16 cellular contexts compared by ENCODE assay signal in genomic region chr3:4745240-4745620, GRCh38.
A peak's percentile ranks its signal among the peaks of the same experiment; 100 is the strongest.
DNase-seq lines count a peak whose midpoint lies in the region; ATAC-seq and TF ChIP-seq lines count a peak whose summit lies in the region.
"Had no signal": no experiment of that assay in that cellular context is flagged by ENCODE, and none has a peak within 500 bp of the region (broad histone marks: within the 10 kb centered on the region; RNA-seq: fewer than 3 reads in every experiment).

No MANE protein-coding gene starts in this region.

- H3K4me3 ChIP-seq in heart right ventricle (no peak overlapping the region), right cardiac atrium (ENCODE audit: low read length) (no peak overlapping the region), stomach (no peak overlapping the region), MM.1S (ENCODE audit: low read length) (no peak overlapping the region)
- H3K4me3 ChIP-seq: heart left ventricle had no signal

- H3K79me2 ChIP-seq in MM.1S (ENCODE audit: low read length): no peaks in the 10 kb centered on the region

- H3K4me1 ChIP-seq in heart right ventricle: peaks cover 10 to 93% (median 51%) of the 10 kb centered on the region in 9 donors
- H3K4me1 ChIP-seq in right cardiac atrium (ENCODE audit: control insufficient read depth, insufficient read depth, low read length): peaks cover 27% of the 10 kb centered on the region
- peaks cover 19 to 58% (median 35%) of the 10 kb centered on the region in 4 donors for H3K4me1 ChIP-seq in stomach
- no peaks in the 10 kb centered on the region for H3K4me1 ChIP-seq in MM.1S (ENCODE audit: low read length)

- no peaks in the 10 kb centered on the region for H3F3A ChIP-seq in MM.1S (ENCODE audit: insufficient read depth, low read length)

- no peak for TF ChIP-seq CTCF in heart right ventricle (IDR thresholded peaks at IDR 0.05)
- no peak for TF ChIP-seq CTCF in stomach (IDR thresholded peaks at IDR 0.05)
- TF ChIP-seq CTCF in MM.1S (IDR thresholded peaks at IDR 0.05; ENCODE audit: low read length): no peak

- H3K27ac Mint-ChIP-seq in activated T-helper 17 cell treated with anti-CD3 and anti-CD28 coated beads, Interleukin-2, amount 50 U/mL, for 72 hours: peak overlapping the region; percentile 62
- H3K27ac Mint-ChIP-seq: type B pancreatic cell had no signal

- H4K20me1 ChIP-seq in MM.1S (ENCODE audit: insufficient read depth, low read length): no peaks in the 10 kb centered on the region

- H3K9me2 ChIP-seq in MM.1S (replicated peaks; ENCODE audit: insufficient read depth, low read length): no peaks in the 10 kb centered on the region

- H3K36me3 ChIP-seq in heart right ventricle: peaks cover 0 to 9% (median 0%) of the 10 kb centered on the region in 9 donors
- H3K36me3 ChIP-seq in stomach: peaks cover 0 to 8% (median 2%) of the 10 kb centered on the region in 4 donors
- no peaks in the 10 kb centered on the region for H3K36me3 ChIP-seq in MM.1S (replicated peaks; ENCODE audit: insufficient read depth, low read length)

- H3K4me2 ChIP-seq in MM.1S (ENCODE audit: low read depth, low read length): no peak overlapping the region

- H3K4me3 Mint-ChIP-seq in activated T-helper 17 cell treated with anti-CD3 and anti-CD28 coated beads, Interleukin-2, amount 50 U/mL, for 72 hours: no peak overlapping the region
- H3K4me3 Mint-ChIP-seq: type B pancreatic cell had no signal

- no peak for TF ChIP-seq EP300 in stomach (IDR thresholded peaks at IDR 0.05)

- ATAC-seq in heart right ventricle (no peak), right cardiac atrium (no peak), HG03175 (IDR thresholded peaks at IDR 0.05; ENCODE audit: unreplicated experiment) (no peak), HG03159 (IDR thresholded peaks at IDR 0.05; ENCODE audit: unreplicated experiment) (no peak)
- no peak for ATAC-seq in activated T-helper 17 cell treated with anti-CD3 and anti-CD28 coated beads, Interleukin-2, amount 50 U/mL, for 72 hours (replicated peaks)
- ATAC-seq: heart left ventricle had no signal

- no peak overlapping the region for H2AFZ ChIP-seq in MM.1S (ENCODE audit: low read length)

- no peaks in the 10 kb centered on the region for H3K9me3 Mint-ChIP-seq in activated T-helper 17 cell treated with anti-CD3 and anti-CD28 coated beads, Interleukin-2, amount 50 U/mL, for 72 hours

- H3K9me3 ChIP-seq in heart right ventricle: no peaks in the 10 kb centered on the region
- H3K9me3 ChIP-seq in right cardiac atrium (ENCODE audit: control insufficient read depth, low read length): no peaks in the 10 kb centered on the region
- H3K9me3 ChIP-seq in stomach: no peaks in the 10 kb centered on the region
- H3K9me3 ChIP-seq in MM.1S (replicated peaks; ENCODE audit: insufficient read depth, low read length): no peaks in the 10 kb centered on the region
- H3K9me3 ChIP-seq: heart left ventricle had no signal

- H3K9ac ChIP-seq in MM.1S (ENCODE audit: low read length): no peak overlapping the region

- H3K4me1 Mint-ChIP-seq in activated T-helper 17 cell treated with anti-CD3 and anti-CD28 coated beads, Interleukin-2, amount 50 U/mL, for 72 hours: peaks cover 36% of the 10 kb centered on the region

- peaks cover 55% of the 10 kb centered on the region for H3K36me3 Mint-ChIP-seq in activated T-helper 17 cell treated with anti-CD3 and anti-CD28 coated beads, Interleukin-2, amount 50 U/mL, for 72 hours (ENCODE audit: low read depth)

- TF ChIP-seq POLR2A in stomach (IDR thresholded peaks at IDR 0.05): no peak

- no peak for DNase-seq in heart right ventricle
- no peak for DNase-seq in right cardiac atrium
- peak; percentile 70 for DNase-seq in left kidney (ENCODE audit: low read depth, low spot score)
- no peak for DNase-seq in stomach
- no peak for DNase-seq in MM.1S
- DNase-seq: activated CD4-positive, alpha-beta T cell treated with anti-CD3 and anti-CD28 coated beads for 48 hours; activated CD8-positive, alpha-beta memory T cell treated with anti-CD3 and anti-CD28 coated beads, Interleukin-2, amount 50 U/mL, for 48 hours; activated naive CD4-positive, alpha-beta T cell; DMS153; heart left ventricle; Karpas-422; NCI-H774 had no signal

- H3K27me3 ChIP-seq in heart right ventricle: no peaks in the 10 kb centered on the region
- no peaks in the 10 kb centered on the region for H3K27me3 ChIP-seq in right cardiac atrium (ENCODE audit: control insufficient read depth, insufficient read depth)
- no peaks in the 10 kb centered on the region for H3K27me3 ChIP-seq in stomach
- H3K27me3 ChIP-seq in MM.1S (replicated peaks; ENCODE audit: insufficient read depth, low read length): no peaks in the 10 kb centered on the region
- H3K27me3 ChIP-seq: heart left ventricle had no signal

- 76 to 79% methylated on average over 7 of the region's 7 CpGs for WGBS in heart right ventricle, 2 donors
- 72% methylated on average over 7 of the region's 7 CpGs for WGBS in right cardiac atrium
- 66 to 76% (median 71%) methylated on average over 7 of the region's 7 CpGs for WGBS in stomach, 5 donors

- H3K27ac ChIP-seq in heart right ventricle (peak overlapping the region in 6 of 10 donors; percentile 41 to 97 (median 92)), right cardiac atrium (ENCODE audit: low read length) (no peak overlapping the region), stomach (peak overlapping the region in 3 of 5 donors; percentile 35 to 93 (median 57)), MM.1S (ENCODE audit: low read length) (no peak overlapping the region)

- intact Hi-C loops in heart right ventricle (cut with DNase I) (loop anchor here in 1 of 10 donors (10.0 kb wide), 1 partner anchor 110 kb away; no protein-coding TSS in a partner anchor), right cardiac atrium (cut with DNase I) (loop anchor here in 1 of 4 donors (10.0 kb wide), 1 partner anchor 240 kb away; no protein-coding TSS in a partner anchor), stomach (cut with DNase I; ENCODE audit: low total_unique reads) (no loop called here)

- H3K27me3 Mint-ChIP-seq in activated T-helper 17 cell treated with anti-CD3 and anti-CD28 coated beads, Interleukin-2, amount 50 U/mL, for 72 hours: no peaks in the 10 kb centered on the region
- H3K27me3 Mint-ChIP-seq: type B pancreatic cell had no signal

Comparison
In these comparisons a context has a peak if more than half of its experiments do, and no peak if none do; other contexts are left out.
1. H3K27ac ChIP-seq: peak in heart right ventricle (6 of 10) and stomach (3 of 5); none in right cardiac atrium (single experiment) and MM.1S (single experiment).